In genomic region chr10:128802062-128802461, GRCh38 we compare ENCODE assay signal across 35 cellular contexts.
"Had no signal": no experiment of that assay in that cellular context is flagged by ENCODE, and none has a peak within 500 bp of the region (broad histone marks: within the 10 kb centered on the region; RNA-seq: fewer than 3 reads in every experiment).

No MANE protein-coding gene starts in this region.

- H3K9me3 ChIP-seq: MG63 had no signal

- H3K36me3 ChIP-seq: MG63 had no signal

- DNase-seq: Karpas-422, Kasumi-1, MG63, MM.1S, MV-4-11, NCI-H1048, NCI-H1092, NCI-H1092 treated with DMSO at 0.1 percent for 48 hours, NCI-H1105, NCI-H1105 treated with DMSO at 0.1 percent for 48 hours, NCI-H1417, NCI-H1417 treated with DMSO at 0.1 percent for 48 hours, NCI-H1436, NCI-H1436 treated with DMSO at 0.1 percent for 48 hours, NCI-H146, NCI-H1694, NCI-H1694 treated with DMSO at 0.1 percent for 48 hours, NCI-H187, NCI-H187 treated with DMSO at 0.1 percent for 48 hours, NCI-H1930, NCI-H2029, NCI-H2029 treated with DMSO at 0.1 percent for 48 hours, NCI-H2081, NCI-H2081 treated with DMSO at 0.1 percent for 48 hours, NCI-H2107, NCI-H2171, NCI-H2171 treated with DMSO at 0.1 percent for 48 hours, NCI-H2227 treated with DMSO at 0.1 percent for 48 hours, NCI-H226, NCI-H345, NCI-H446, NCI-H446 treated with DMSO at 0.1 percent for 48 hours, NCI-H510A, NCI-H510A treated with DMSO at 0.1 percent for 48 hours, NCI-H524 had no signal

- H3K27me3 ChIP-seq: MG63 had no signal

- H3K4me3 ChIP-seq: MG63 had no signal
